ENCODE assay signal across 2 cellular contexts in the genomic region with DNA sequence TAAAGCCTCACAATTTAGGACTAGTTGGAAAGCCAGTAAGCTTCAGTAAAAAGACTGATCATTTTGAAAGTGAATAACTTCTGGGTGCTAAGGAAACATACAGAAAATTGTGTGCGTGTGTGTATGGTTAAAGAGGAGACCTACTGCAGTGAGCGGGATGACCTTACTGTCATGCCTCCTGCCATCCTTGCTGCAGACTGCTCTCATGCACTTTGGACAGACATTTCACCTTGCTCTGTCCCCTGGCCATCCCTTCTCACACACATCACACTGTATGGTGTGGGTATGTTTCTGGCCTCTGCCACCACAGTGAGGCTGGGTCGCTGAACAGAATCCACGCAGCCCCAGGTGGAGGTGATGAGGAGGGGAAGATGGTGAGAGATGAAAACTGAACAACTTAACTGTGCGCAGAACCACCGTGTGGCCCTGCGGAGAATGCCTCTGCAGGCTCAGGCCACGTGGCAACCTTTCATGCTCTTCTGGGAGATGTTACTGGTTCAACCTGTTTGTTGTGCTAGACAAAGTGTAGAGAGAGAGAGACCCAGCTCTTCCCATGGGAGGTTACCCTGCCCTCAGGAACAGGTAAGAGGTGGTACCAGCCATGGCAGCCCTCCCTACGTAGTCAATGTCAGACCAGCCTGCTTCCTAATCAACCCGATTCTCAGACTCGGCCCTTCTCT.
TF ChIP-seq lines count a peak whose summit lies in the region.

No MANE protein-coding gene starts in this region.

TF ChIP-seq in HepG2, 621 proteins besides CTCF, POLR2A, EP300 and RAD21 (continued from another document):
- TF ChIP-seq, protein P1, sequence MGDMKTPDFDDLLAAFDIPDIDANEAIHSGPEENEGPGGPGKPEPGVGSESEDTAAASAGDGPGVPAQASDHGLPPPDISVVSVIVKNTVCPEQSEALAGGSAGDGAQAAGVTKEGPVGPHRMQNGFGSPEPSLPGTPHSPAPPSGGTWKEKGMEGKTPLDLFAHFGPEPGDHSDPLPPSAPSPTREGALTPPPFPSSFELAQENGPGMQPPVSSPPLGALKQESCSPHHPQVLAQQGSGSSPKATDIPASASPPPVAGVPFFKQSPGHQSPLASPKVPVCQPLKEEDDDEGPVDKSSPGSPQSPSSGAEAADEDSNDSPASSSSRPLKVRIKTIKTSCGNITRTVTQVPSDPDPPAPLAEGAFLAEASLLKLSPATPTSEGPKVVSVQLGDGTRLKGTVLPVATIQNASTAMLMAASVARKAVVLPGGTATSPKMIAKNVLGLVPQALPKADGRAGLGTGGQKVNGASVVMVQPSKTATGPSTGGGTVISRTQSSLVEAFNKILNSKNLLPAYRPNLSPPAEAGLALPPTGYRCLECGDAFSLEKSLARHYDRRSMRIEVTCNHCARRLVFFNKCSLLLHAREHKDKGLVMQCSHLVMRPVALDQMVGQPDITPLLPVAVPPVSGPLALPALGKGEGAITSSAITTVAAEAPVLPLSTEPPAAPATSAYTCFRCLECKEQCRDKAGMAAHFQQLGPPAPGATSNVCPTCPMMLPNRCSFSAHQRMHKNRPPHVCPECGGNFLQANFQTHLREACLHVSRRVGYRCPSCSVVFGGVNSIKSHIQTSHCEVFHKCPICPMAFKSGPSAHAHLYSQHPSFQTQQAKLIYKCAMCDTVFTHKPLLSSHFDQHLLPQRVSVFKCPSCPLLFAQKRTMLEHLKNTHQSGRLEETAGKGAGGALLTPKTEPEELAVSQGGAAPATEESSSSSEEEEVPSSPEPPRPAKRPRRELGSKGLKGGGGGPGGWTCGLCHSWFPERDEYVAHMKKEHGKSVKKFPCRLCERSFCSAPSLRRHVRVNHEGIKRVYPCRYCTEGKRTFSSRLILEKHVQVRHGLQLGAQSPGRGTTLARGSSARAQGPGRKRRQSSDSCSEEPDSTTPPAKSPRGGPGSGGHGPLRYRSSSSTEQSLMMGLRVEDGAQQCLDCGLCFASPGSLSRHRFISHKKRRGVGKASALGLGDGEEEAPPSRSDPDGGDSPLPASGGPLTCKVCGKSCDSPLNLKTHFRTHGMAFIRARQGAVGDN (CRISPR knock-in tag; IDR thresholded peaks at IDR 0.05): 0 out of 2 replicates have a peak, but pooled peaks have one; percentile 11
- TF ChIP-seq NFE2 (CRISPR knock-in tag; IDR thresholded peaks at IDR 0.05): no peak

TF ChIP-seq in SK-N-SH treated with all-trans-retinoic acid at 6 μM for 48 hours, 23 proteins besides CTCF, POLR2A, EP300 and RAD21 (continued from another document):
- TF ChIP-seq ZNF8 (CRISPR knock-in tag; IDR thresholded peaks at IDR 0.05): no peak
- no peak for TF ChIP-seq ZFP3 (CRISPR knock-in tag; IDR thresholded peaks at IDR 0.05)
- TF ChIP-seq ISL1 (CRISPR knock-in tag; IDR thresholded peaks at IDR 0.05): no peak
- no peak for TF ChIP-seq ESRRG (CRISPR knock-in tag; IDR thresholded peaks at IDR 0.05)
- TF ChIP-seq, protein P2, sequence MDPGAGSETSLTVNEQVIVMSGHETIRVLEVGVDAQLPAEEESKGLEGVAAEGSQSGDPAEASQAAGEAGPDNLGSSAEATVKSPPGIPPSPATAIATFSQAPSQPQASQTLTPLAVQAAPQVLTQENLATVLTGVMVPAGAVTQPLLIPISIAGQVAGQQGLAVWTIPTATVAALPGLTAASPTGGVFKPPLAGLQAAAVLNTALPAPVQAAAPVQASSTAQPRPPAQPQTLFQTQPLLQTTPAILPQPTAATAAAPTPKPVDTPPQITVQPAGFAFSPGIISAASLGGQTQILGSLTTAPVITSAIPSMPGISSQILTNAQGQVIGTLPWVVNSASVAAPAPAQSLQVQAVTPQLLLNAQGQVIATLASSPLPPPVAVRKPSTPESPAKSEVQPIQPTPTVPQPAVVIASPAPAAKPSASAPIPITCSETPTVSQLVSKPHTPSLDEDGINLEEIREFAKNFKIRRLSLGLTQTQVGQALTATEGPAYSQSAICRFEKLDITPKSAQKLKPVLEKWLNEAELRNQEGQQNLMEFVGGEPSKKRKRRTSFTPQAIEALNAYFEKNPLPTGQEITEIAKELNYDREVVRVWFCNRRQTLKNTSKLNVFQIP (CRISPR knock-in tag; IDR thresholded peaks at IDR 0.05; ENCODE audit: borderline replicate concordance, low read depth): no peak
- no peak for TF ChIP-seq RARB (CRISPR knock-in tag; IDR thresholded peaks at IDR 0.05)
- TF ChIP-seq, protein P3, sequence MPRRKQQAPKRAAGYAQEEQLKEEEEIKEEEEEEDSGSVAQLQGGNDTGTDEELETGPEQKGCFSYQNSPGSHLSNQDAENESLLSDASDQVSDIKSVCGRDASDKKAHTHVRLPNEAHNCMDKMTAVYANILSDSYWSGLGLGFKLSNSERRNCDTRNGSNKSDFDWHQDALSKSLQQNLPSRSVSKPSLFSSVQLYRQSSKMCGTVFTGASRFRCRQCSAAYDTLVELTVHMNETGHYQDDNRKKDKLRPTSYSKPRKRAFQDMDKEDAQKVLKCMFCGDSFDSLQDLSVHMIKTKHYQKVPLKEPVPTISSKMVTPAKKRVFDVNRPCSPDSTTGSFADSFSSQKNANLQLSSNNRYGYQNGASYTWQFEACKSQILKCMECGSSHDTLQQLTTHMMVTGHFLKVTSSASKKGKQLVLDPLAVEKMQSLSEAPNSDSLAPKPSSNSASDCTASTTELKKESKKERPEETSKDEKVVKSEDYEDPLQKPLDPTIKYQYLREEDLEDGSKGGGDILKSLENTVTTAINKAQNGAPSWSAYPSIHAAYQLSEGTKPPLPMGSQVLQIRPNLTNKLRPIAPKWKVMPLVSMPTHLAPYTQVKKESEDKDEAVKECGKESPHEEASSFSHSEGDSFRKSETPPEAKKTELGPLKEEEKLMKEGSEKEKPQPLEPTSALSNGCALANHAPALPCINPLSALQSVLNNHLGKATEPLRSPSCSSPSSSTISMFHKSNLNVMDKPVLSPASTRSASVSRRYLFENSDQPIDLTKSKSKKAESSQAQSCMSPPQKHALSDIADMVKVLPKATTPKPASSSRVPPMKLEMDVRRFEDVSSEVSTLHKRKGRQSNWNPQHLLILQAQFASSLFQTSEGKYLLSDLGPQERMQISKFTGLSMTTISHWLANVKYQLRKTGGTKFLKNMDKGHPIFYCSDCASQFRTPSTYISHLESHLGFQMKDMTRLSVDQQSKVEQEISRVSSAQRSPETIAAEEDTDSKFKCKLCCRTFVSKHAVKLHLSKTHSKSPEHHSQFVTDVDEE (CRISPR knock-in tag; IDR thresholded peaks at IDR 0.05): no peak
- TF ChIP-seq BACH2 (CRISPR knock-in tag; IDR thresholded peaks at IDR 0.05; ENCODE audit: borderline replicate concordance): no peak
- TF ChIP-seq PPARA (CRISPR knock-in tag; IDR thresholded peaks at IDR 0.05; ENCODE audit: borderline replicate concordance): no peak
- TF ChIP-seq, protein P4, sequence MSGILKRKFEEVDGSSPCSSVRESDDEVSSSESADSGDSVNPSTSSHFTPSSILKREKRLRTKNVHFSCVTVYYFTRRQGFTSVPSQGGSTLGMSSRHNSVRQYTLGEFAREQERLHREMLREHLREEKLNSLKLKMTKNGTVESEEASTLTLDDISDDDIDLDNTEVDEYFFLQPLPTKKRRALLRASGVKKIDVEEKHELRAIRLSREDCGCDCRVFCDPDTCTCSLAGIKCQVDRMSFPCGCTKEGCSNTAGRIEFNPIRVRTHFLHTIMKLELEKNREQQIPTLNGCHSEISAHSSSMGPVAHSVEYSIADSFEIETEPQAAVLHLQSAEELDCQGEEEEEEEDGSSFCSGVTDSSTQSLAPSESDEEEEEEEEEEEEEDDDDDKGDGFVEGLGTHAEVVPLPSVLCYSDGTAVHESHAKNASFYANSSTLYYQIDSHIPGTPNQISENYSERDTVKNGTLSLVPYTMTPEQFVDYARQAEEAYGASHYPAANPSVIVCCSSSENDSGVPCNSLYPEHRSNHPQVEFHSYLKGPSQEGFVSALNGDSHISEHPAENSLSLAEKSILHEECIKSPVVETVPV (CRISPR knock-in tag; IDR thresholded peaks at IDR 0.05): no peak
- no peak for TF ChIP-seq SNAI2 (CRISPR knock-in tag; IDR thresholded peaks at IDR 0.05)
TF ChIP-seq in SK-N-SH treated with all-trans-retinoic acid at 6 μM for 48 hours: peak in this region for 0.
